ENCODE assay signal across 1 cellular context in genomic region chr1:219173758-219174671, GRCh38.
TF ChIP-seq lines count a peak whose summit lies in the region.

TSS of gene LYPLAL1 (plus strand) at chr1:219173878. CDS start at chr1:219173891, 13 bp downstream.

TF ChIP-seq in HepG2, 621 proteins besides CTCF, POLR2A, EP300 and RAD21 (continued from another document and continues in another):
- TF ChIP-seq ZNF83 (CRISPR knock-in tag; IDR thresholded peaks at IDR 0.05; ENCODE audit: borderline replicate concordance) (no peak), PLSCR1 (CRISPR knock-in tag; IDR thresholded peaks at IDR 0.05; ENCODE audit: borderline replicate concordance) (0 out of 2 replicates have a peak, but pooled peaks have one; percentile 34), ZNF18 (CRISPR knock-in tag; IDR thresholded peaks at IDR 0.05; ENCODE audit: insufficient replicate concordance) (no peak), ZUFSP (CRISPR knock-in tag; IDR thresholded peaks at IDR 0.05; ENCODE audit: borderline replicate concordance) (no peak), SNRNP70 (IDR thresholded peaks at IDR 0.05; ENCODE audit: low read depth, low read length) (no peak), SOX13 (IDR thresholded peaks at IDR 0.05) (no peak), SOX13 (CRISPR knock-in tag; conservative IDR thresholded peaks at IDR 0.05 in 1 of 2, IDR thresholded peaks at IDR 0.05 in 1 of 2) (peak in 1 of 2 experiments; percentile 32; a peak in 2 of 4 replicates), AGO1 (IDR thresholded peaks at IDR 0.05; ENCODE audit: low read depth, low read length, poor library complexity, severe bottlenecking) (no peak), ZFP36L1 (CRISPR knock-in tag; IDR thresholded peaks at IDR 0.05) (peak; percentile 87; the same call in 1 of the 2 replicates), ZNF138 (CRISPR knock-in tag; IDR thresholded peaks at IDR 0.05; ENCODE audit: low read depth) (no peak), ZNF670 (CRISPR knock-in tag; IDR thresholded peaks at IDR 0.05; ENCODE audit: borderline replicate concordance) (no peak), MLLT10 (CRISPR knock-in tag; IDR thresholded peaks at IDR 0.05) (no peak), ZNF644 (CRISPR knock-in tag; IDR thresholded peaks at IDR 0.05; ENCODE audit: low read depth) (no peak), FOXK2 (IDR thresholded peaks at IDR 0.05) (no peak), PRPF4 (IDR thresholded peaks at IDR 0.05; ENCODE audit: low read depth, low read length, poor library complexity, severe bottlenecking) (no peak), HNRNPLL (IDR thresholded peaks at IDR 0.05; ENCODE audit: low read depth, low read length, poor library complexity, severe bottlenecking) (peak; percentile 69), PRDM4 (CRISPR knock-in tag; IDR thresholded peaks at IDR 0.05; ENCODE audit: borderline replicate concordance) (no peak), ZNF7 (CRISPR knock-in tag; IDR thresholded peaks at IDR 0.05) (no peak), REST (IDR thresholded peaks at IDR 0.05; ENCODE audit: borderline replicate concordance in 1 of 2, low read depth in 1 of 2, low read length in 2 of 2) (peak in 1 of 2 experiments; percentile 75; a peak in 1 of 4 replicates), ZNF34 (CRISPR knock-in tag; IDR thresholded peaks at IDR 0.05; ENCODE audit: borderline replicate concordance) (no peak), PHF8 (CRISPR knock-in tag; IDR thresholded peaks at IDR 0.05) (peak; percentile 94), RELA (CRISPR knock-in tag; IDR thresholded peaks at IDR 0.05) (no peak), ZNF782 (CRISPR knock-in tag; IDR thresholded peaks at IDR 0.05; ENCODE audit: borderline replicate concordance) (peak; percentile 75), ZNF841 (CRISPR knock-in tag; IDR thresholded peaks at IDR 0.05; ENCODE audit: borderline replicate concordance) (no peak), SPEN (CRISPR knock-in tag; IDR thresholded peaks at IDR 0.05; ENCODE audit: low read depth) (peak; percentile 91), ZNF720 (CRISPR knock-in tag; IDR thresholded peaks at IDR 0.05) (no peak), ASH2L (IDR thresholded peaks at IDR 0.05; ENCODE audit: insufficient read length, low read depth, low read length) (peak; percentile 77), ZNF773 (CRISPR knock-in tag; IDR thresholded peaks at IDR 0.05; ENCODE audit: borderline replicate concordance) (peak; percentile 28; the same call in 1 of the 2 replicates), ZNF20 (CRISPR knock-in tag; IDR thresholded peaks at IDR 0.05) (no peak), DZIP1 (CRISPR knock-in tag; IDR thresholded peaks at IDR 0.05) (peak; percentile 78; the same call in 1 of the 2 replicates), ZNF460 (CRISPR knock-in tag; IDR thresholded peaks at IDR 0.05; ENCODE audit: borderline replicate concordance) (no peak), MAX (IDR thresholded peaks at IDR 0.05) (peak; percentile 91), ZSCAN30 (CRISPR knock-in tag; IDR thresholded peaks at IDR 0.05) (0 out of 2 replicates have a peak, but pooled peaks have one; percentile 23), ZNF550 (CRISPR knock-in tag; IDR thresholded peaks at IDR 0.05; ENCODE audit: borderline replicate concordance) (no peak), ZNF746 (CRISPR knock-in tag; IDR thresholded peaks at IDR 0.05) (no peak), PRDM15 (CRISPR knock-in tag; IDR thresholded peaks at IDR 0.05) (no peak), ZBTB43 (CRISPR knock-in tag; conservative IDR thresholded peaks at IDR 0.05) (0 out of 2 replicates have a peak, but pooled peaks have one; percentile 52), ZMAT3 (CRISPR knock-in tag; conservative IDR thresholded peaks at IDR 0.05) (no peak; the same call in 1 of the 2 replicates), KLF6 (CRISPR knock-in tag; IDR thresholded peaks at IDR 0.05) (peak; percentile 86)
